1 cellular context compared by ENCODE assay signal in the genomic region with DNA sequence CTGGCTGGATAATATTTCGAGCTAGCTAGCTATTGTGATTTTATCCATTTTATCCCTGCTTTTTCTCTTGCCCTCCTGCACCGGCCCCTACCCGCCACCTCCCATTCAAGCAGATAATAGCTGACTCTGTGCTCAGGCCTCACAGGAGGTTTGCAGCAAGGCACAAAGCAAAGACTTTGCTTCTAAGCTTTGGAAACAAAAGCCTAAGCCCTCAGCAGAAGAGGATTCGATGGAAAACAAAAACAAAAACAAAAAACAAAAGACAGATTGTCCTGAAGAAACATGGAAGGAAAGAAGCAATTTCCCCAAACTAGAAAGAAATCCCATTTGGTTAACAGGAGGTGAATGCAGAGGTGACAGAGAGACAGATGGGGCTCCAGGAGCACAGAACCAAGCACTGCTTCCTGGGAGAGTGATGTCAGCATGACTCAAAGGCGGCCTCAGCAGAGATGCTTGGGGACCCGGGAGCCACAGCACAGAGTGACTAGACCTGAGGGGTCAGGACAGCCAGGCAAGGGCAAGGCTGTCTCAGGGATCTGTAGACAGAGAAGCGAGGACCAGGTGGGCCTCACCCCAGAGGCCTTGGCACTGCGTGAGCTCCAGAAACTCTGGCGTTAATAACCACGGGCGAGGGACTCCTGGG.
TF ChIP-seq lines count a peak whose summit lies in the region.

No MANE protein-coding gene starts in this region.

TF ChIP-seq in IMR-90, 13 proteins besides CTCF, POLR2A, EP300 and RAD21:
- TF ChIP-seq CEBPB (IDR thresholded peaks at IDR 0.05; ENCODE audit: low read depth, low read length) = no peak
- TF ChIP-seq, protein P1, sequence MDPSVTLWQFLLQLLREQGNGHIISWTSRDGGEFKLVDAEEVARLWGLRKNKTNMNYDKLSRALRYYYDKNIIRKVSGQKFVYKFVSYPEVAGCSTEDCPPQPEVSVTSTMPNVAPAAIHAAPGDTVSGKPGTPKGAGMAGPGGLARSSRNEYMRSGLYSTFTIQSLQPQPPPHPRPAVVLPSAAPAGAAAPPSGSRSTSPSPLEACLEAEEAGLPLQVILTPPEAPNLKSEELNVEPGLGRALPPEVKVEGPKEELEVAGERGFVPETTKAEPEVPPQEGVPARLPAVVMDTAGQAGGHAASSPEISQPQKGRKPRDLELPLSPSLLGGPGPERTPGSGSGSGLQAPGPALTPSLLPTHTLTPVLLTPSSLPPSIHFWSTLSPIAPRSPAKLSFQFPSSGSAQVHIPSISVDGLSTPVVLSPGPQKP (IDR thresholded peaks at IDR 0.05; ENCODE audit: borderline replicate concordance, low read depth, low read length) = no peak
- no peak for TF ChIP-seq MXI1 (IDR thresholded peaks at IDR 0.05; ENCODE audit: borderline replicate concordance, low read depth, low read length)
- no peak for TF ChIP-seq MAFK (IDR thresholded peaks at IDR 0.05; ENCODE audit: low read depth, low read length)
- TF ChIP-seq RCOR1 (IDR thresholded peaks at IDR 0.05; ENCODE audit: insufficient replicate concordance, low read length) = no peak
- no peak for TF ChIP-seq MAZ (IDR thresholded peaks at IDR 0.05; ENCODE audit: borderline replicate concordance, low read depth, low read length)
- TF ChIP-seq RFX5 (IDR thresholded peaks at IDR 0.05; ENCODE audit: low read depth, low read length) = no peak
- TF ChIP-seq, protein P2, sequence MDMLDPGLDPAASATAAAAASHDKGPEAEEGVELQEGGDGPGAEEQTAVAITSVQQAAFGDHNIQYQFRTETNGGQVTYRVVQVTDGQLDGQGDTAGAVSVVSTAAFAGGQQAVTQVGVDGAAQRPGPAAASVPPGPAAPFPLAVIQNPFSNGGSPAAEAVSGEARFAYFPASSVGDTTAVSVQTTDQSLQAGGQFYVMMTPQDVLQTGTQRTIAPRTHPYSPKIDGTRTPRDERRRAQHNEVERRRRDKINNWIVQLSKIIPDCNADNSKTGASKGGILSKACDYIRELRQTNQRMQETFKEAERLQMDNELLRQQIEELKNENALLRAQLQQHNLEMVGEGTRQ (IDR thresholded peaks at IDR 0.05; ENCODE audit: low read depth, low read length) = no peak
- no peak for TF ChIP-seq SMC3 (IDR thresholded peaks at IDR 0.05; ENCODE audit: low read depth, low read length)
